Comparison of ENCODE assay signal across 18 cellular contexts in the genomic region with DNA sequence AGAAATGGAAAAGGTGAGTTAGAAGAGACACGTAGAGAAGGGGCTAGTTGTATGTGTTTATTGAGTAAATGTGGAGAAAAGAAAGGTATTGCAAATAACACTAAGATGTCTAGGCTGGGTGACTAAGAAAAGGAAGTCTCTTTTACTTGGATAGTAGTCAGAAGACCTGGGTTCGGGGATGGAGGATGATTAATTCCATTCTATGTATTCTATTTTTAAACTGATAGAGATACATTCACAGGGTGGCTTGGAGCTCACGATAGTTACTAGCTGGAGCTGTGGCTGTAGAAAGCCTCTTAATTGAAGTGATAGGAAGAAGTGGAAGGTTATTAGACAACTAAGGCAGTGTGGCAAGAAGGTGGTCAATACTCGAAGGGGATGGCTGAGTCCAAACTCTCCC.
DNase-seq lines count a peak whose midpoint lies in the region; ATAC-seq and TF ChIP-seq lines count a peak whose summit lies in the region.
"Had no signal": no experiment of that assay in that cellular context is flagged by ENCODE, and none has a peak within 500 bp of the region (broad histone marks: within the 10 kb centered on the region; RNA-seq: fewer than 3 reads in every experiment).

No MANE protein-coding gene starts in this region.

- POLR2A ChIA-PET in CD4-positive, alpha-beta T cell (lab: Charles Lee) = no interaction called here

- CTCF ChIA-PET in CD4-positive, alpha-beta T cell (lab: Charles Lee) = no interaction called here

- H3K36me3 ChIP-seq in SJSA1 = no peaks in the 10 kb centered on the region
- H3K36me3 ChIP-seq: BLaER1 treated with 17β-estradiol and CSF1 and Interleukin-3, amounts not matched to agents 10 nM and 100 nM had no signal

- ATAC-seq in CD4-positive, alpha-beta T cell (ENCODE audit: poor library complexity) = no peak
- no peak for ATAC-seq in HG03565 (IDR thresholded peaks at IDR 0.05; ENCODE audit: unreplicated experiment)
- ATAC-seq: GM12878, HCT116 had no signal

- H3K4me1 ChIP-seq in SJSA1 (replicated peaks) = peaks cover 27% of the 10 kb centered on the region

- H3K27me3 ChIP-seq in SJSA1 (replicated peaks) = no peaks in the 10 kb centered on the region
- no peaks in the 10 kb centered on the region for H3K27me3 ChIP-seq in CD4-positive, alpha-beta T cell (ENCODE audit: control insufficient read depth, insufficient read depth, low read length)
- H3K27me3 ChIP-seq: BLaER1 treated with 17β-estradiol and CSF1 and Interleukin-3, amounts not matched to agents 10 nM and 100 nM had no signal

- no peak overlapping the region for H3K27ac Mint-ChIP-seq in CD4-positive, alpha-beta T cell
- no peak overlapping the region for H3K27ac Mint-ChIP-seq in T-helper 2 cell treated with Interferon-gamma antibody and Interleukin-4, amounts not matched to agents 5 μg/mL and 100 μg/mL, for 36 hours
- H3K27ac Mint-ChIP-seq in type B pancreatic cell = no peak overlapping the region

- no peaks in the 10 kb centered on the region for H3K36me3 Mint-ChIP-seq in CD4-positive, alpha-beta T cell (ENCODE audit: low read depth)
- H3K36me3 Mint-ChIP-seq in T-helper 2 cell treated with Interferon-gamma antibody and Interleukin-4, amounts not matched to agents 5 μg/mL and 100 μg/mL, for 36 hours (ENCODE audit: low read depth) = no peaks in the 10 kb centered on the region
- H3K36me3 Mint-ChIP-seq in type B pancreatic cell = no peaks in the 10 kb centered on the region

- H3K9me3 Mint-ChIP-seq in CD4-positive, alpha-beta T cell = no peaks in the 10 kb centered on the region
- H3K9me3 Mint-ChIP-seq in T-helper 2 cell treated with Interferon-gamma antibody and Interleukin-4, amounts not matched to agents 5 μg/mL and 100 μg/mL, for 36 hours = no peaks in the 10 kb centered on the region
- peaks cover 4% of the 10 kb centered on the region for H3K9me3 Mint-ChIP-seq in type B pancreatic cell

- H3K4me3 ChIP-seq in SJSA1 (no peak overlapping the region), epithelial cell of esophagus (ENCODE audit: low read length) (no peak overlapping the region)
- H3K4me3 ChIP-seq: BLaER1 treated with 17β-estradiol and CSF1 and Interleukin-3, amounts not matched to agents 10 nM and 100 nM; GM12878; PC-9; SK-N-MC had no signal

- DNase-seq in ELR (ENCODE audit: low read depth) (peak; percentile 65), SJSA1 (ENCODE audit: low read depth in 1 of 2, low spot score in 2 of 2) (no peak), epithelial cell of esophagus (ENCODE audit: low read depth) (peak; percentile 20), type B pancreatic cell (ENCODE audit: extremely low spot score, unreplicated experiment) (no peak)
- DNase-seq in CD4-positive, alpha-beta T cell = no peak
- no peak for DNase-seq in T-helper 2 cell treated with Interferon-gamma antibody and Interleukin-4, amounts not matched to agents 5 μg/mL and 100 μg/mL, for 36 hours (ENCODE audit: low spot score)
- DNase-seq: KG1, NCI-H1092 treated with DMSO at 0.1 percent for 48 hours, NCI-H1694, NCI-H2107, NCI-H345, NCI-H526 treated with DMSO at 0.1 percent for 48 hours, PC-9 had no signal

- no peaks in the 10 kb centered on the region for H3K4me1 Mint-ChIP-seq in CD4-positive, alpha-beta T cell (ENCODE audit: low read depth)
- peaks cover 6% of the 10 kb centered on the region for H3K4me1 Mint-ChIP-seq in T-helper 2 cell treated with Interferon-gamma antibody and Interleukin-4, amounts not matched to agents 5 μg/mL and 100 μg/mL, for 36 hours (ENCODE audit: low read depth)
- H3K4me1 Mint-ChIP-seq in type B pancreatic cell (ENCODE audit: unreplicated experiment) = peaks cover 6% of the 10 kb centered on the region

- 0 out of 2 replicates have a peak overlapping the region, but pooled peaks have one; percentile 4 for H3K27ac ChIP-seq in SJSA1
- H3K27ac ChIP-seq in CD4-positive, alpha-beta T cell (ENCODE audit: low read depth, low read length) = no peak overlapping the region
- H3K27ac ChIP-seq: BLaER1 treated with 17β-estradiol and CSF1 and Interleukin-3, amounts not matched to agents 10 nM and 100 nM; PC-9; SK-N-MC had no signal

- intact Hi-C loops in CD4-positive, alpha-beta T cell (cut with DNase I, micrococcal nuclease) = no loop called here

- TF ChIP-seq CTCF in epithelial cell of esophagus (IDR thresholded peaks at IDR 0.05; ENCODE audit: insufficient read depth, low read depth, low read length, missing control alignments) (no peak), type B pancreatic cell (conservative IDR thresholded peaks at IDR 0.05) (no peak)
- no peak for TF ChIP-seq CTCF in CD4-positive, alpha-beta T cell (IDR thresholded peaks at IDR 0.05)

- H3K9me3 ChIP-seq in SJSA1 (replicated peaks) = no peaks in the 10 kb centered on the region
- H3K9me3 ChIP-seq in CD4-positive, alpha-beta T cell (ENCODE audit: control insufficient read depth, low read length) = no peaks in the 10 kb centered on the region
- H3K9me3 ChIP-seq: BLaER1 treated with 17β-estradiol and CSF1 and Interleukin-3, amounts not matched to agents 10 nM and 100 nM had no signal

- H3K27me3 Mint-ChIP-seq in CD4-positive, alpha-beta T cell = no peaks in the 10 kb centered on the region
- H3K27me3 Mint-ChIP-seq in T-helper 2 cell treated with Interferon-gamma antibody and Interleukin-4, amounts not matched to agents 5 μg/mL and 100 μg/mL, for 36 hours (ENCODE audit: low read depth) = peaks cover 5% of the 10 kb centered on the region
- H3K27me3 Mint-ChIP-seq in type B pancreatic cell = no peaks in the 10 kb centered on the region

- no peak overlapping the region for H3K4me3 Mint-ChIP-seq in CD4-positive, alpha-beta T cell
- H3K4me3 Mint-ChIP-seq in T-helper 2 cell treated with Interferon-gamma antibody and Interleukin-4, amounts not matched to agents 5 μg/mL and 100 μg/mL, for 36 hours = no peak overlapping the region
- H3K4me3 Mint-ChIP-seq in type B pancreatic cell = no peak overlapping the region

Comparison
In these comparisons a context has a peak if more than half of its experiments do, and no peak if none do; other contexts are left out.
1. DNase-seq: peak in ELR (single experiment) and epithelial cell of esophagus (single experiment); none in SJSA1 (0 of 2), CD4-positive, alpha-beta T cell (0 of 10), T-helper 2 cell treated with Interferon-gamma antibody and Interleukin-4, amounts not matched to agents 5 μg/mL and 100 μg/mL, for 36 hours (single experiment) and type B pancreatic cell (single experiment).